Comparison of ENCODE assay signal across 8 cellular contexts in the genomic region with DNA sequence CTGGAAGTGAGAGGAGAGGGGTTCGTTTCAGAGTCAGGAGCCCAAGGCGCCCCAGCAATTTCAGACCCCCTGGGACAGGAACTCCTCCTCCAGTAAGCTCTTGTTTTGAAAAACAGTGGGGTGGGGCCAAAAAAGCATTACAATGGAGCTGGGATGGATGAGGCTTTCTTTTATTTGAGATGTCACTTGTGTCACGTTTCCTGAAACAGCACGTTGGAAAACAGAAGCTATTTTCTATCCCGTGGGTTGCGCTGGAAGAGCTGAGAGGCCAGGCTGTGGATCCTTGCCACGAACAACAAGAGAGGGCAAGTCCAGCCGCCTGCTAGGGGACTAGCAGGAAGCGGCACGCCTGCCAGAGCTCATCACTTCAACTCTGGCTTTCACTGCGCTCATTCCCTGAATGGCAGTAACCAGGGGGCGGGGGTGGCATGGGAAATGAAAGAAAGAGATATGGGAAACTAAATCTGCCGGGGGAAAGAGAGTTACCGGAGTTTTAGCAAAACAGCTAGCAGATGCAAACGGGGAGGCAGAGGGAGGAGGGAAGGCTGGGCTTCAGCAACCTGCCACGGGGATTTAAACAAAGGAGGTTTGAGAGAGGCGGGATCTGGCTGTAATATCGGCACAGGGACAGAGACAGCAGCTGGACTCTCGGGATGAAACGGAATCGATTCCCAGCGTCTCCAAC.
A peak's percentile ranks its signal among the peaks of the same experiment; 100 is the strongest.
DNase-seq lines count a peak whose midpoint lies in the region; ATAC-seq and FAIRE-seq lines count a peak whose summit lies in the region.

No MANE protein-coding gene starts in this region.

- H3K4me1 ChIP-seq in subcutaneous abdominal adipose tissue (ENCODE audit: control insufficient read depth in 5 of 5, insufficient read depth in 5 of 5, low read length in 5 of 5), result peaks cover 0 to 18% (median 13%) of the 10 kb centered on the region in 5 donors

- FAIRE-seq in GM19239 (lab: Jason Lieb, UNC), result no peak

- peak overlapping the region in 3 of 5 donors; percentile 14 to 69 (median 24) for H3K9ac ChIP-seq in subcutaneous abdominal adipose tissue (ENCODE audit: low read length in 5 of 5)

- H3K4me3 ChIP-seq in subcutaneous abdominal adipose tissue (ENCODE audit: low read depth in 1 of 5, low read length in 5 of 5), result peak overlapping the region; percentile 56 to 65 (median 59)

- peak overlapping the region; percentile 49 for H3K27ac ChIP-seq in cingulate gyrus (ENCODE audit: low read depth, low read length)
- H3K27ac ChIP-seq in subcutaneous abdominal adipose tissue (ENCODE audit: low read depth, low read length), result no peak overlapping the region

- peaks cover 0 to 5% (median 0%) of the 10 kb centered on the region in 5 donors for H3K27me3 ChIP-seq in subcutaneous abdominal adipose tissue (ENCODE audit: control insufficient read depth in 5 of 5, insufficient read depth in 4 of 5, low read length in 5 of 5)

- DNase-seq in DMS 273 treated with DMSO at 0.1 percent for 48 hours (lab: John Stamatoyannopoulos, UW) (peak; percentile 54), NCI-H2227 treated with DMSO at 0.1 percent for 48 hours (lab: John Stamatoyannopoulos, UW) (peak; percentile 92), kidney glomerular epithelial cell (lab: John Stamatoyannopoulos, UW) (peak; percentile 37), activated T-cell treated with anti-CD3 and anti-CD28 coated beads for 4 hours (no peak), GM19239 (ENCODE audit: insufficient read length, low spot score) (no peak)

- ATAC-seq in GM21423 (IDR thresholded peaks at IDR 0.05; ENCODE audit: unreplicated experiment), result no peak

- H3K36me3 ChIP-seq in subcutaneous abdominal adipose tissue (ENCODE audit: control insufficient read depth in 5 of 5, insufficient read depth in 5 of 5, low read length in 5 of 5), result no peaks in the 10 kb centered on the region

- no peaks in the 10 kb centered on the region for H3K9me3 ChIP-seq in subcutaneous abdominal adipose tissue (ENCODE audit: control insufficient read depth in 5 of 5, low read length in 5 of 5)

Comparison
In these comparisons a context has a peak if more than half of its experiments do, and no peak if none do; other contexts are left out.
1. DNase-seq: peak in DMS 273 treated with DMSO at 0.1 percent for 48 hours (single experiment), NCI-H2227 treated with DMSO at 0.1 percent for 48 hours (single experiment) and kidney glomerular epithelial cell (single experiment); none in activated T-cell treated with anti-CD3 and anti-CD28 coated beads for 4 hours (single experiment) and GM19239 (single experiment).